Comparison of ENCODE assay signal across 1 cellular context in genomic region chr6:4020822-4021132, GRCh38.
TF ChIP-seq lines count a peak whose summit lies in the region.

No MANE protein-coding gene starts in this region.

TF ChIP-seq in GM23338, 12 proteins besides CTCF, POLR2A, EP300 and RAD21 (continued from another document):
- TF ChIP-seq ZNF462 (CRISPR knock-in tag; IDR thresholded peaks at IDR 0.05): no peak
TF ChIP-seq in GM23338: peak in this region for 0.
